In genomic region chr5:40223884-40224402, GRCh38 we compare ENCODE assay signal across 9 cellular contexts.
DNase-seq lines count a peak whose midpoint lies in the region; ATAC-seq and TF ChIP-seq lines count a peak whose summit lies in the region.
"Had no signal": no experiment of that assay in that cellular context is flagged by ENCODE, and none has a peak within 500 bp of the region (broad histone marks: within the 10 kb centered on the region; RNA-seq: fewer than 3 reads in every experiment).

No MANE protein-coding gene starts in this region.

- no peak overlapping the region for H2BK5ac ChIP-seq in trophoblast cell (ENCODE audit: low read depth, low read length, poor library complexity)

- no peak overlapping the region for H4K8ac ChIP-seq in trophoblast cell (ENCODE audit: low read depth, low read length)

- H3K79me2 ChIP-seq in trophoblast cell (ENCODE audit: control insufficient read depth, insufficient read depth, low read length, poor library complexity): no peaks in the 10 kb centered on the region

- ATAC-seq in HG02973 (IDR thresholded peaks at IDR 0.05; ENCODE audit: unreplicated experiment): peak; percentile 67

- no peak overlapping the region for H2BK120ac ChIP-seq in trophoblast cell (ENCODE audit: insufficient read depth, low read length, poor library complexity)

- 90% methylated on average over 5 of the region's 5 CpGs for WGBS in suprapubic skin
- WGBS in trophoblast cell (ENCODE audit: extremely low coverage, insufficient coverage, insufficient read length): no CpG with 5 or more reads among the region's 5 CpGs

- H3K4me3 Mint-ChIP-seq in activated CD4-positive, alpha-beta T cell treated with anti-CD3 and anti-CD28 coated beads, Interleukin-2, amount 10 ng/mL, durations not matched to agents 24 days and 14 days: peak overlapping the region; percentile 58

- TF ChIP-seq POLR2A in suprapubic skin (IDR thresholded peaks at IDR 0.05): no peak

- H2BK12ac ChIP-seq in trophoblast cell (ENCODE audit: low read length): no peak overlapping the region

- peaks cover 29% of the 10 kb centered on the region for H3K9me3 Mint-ChIP-seq in activated CD4-positive, alpha-beta T cell treated with anti-CD3 and anti-CD28 coated beads, Interleukin-2, amount 10 ng/mL, durations not matched to agents 24 days and 14 days

- no peaks in the 10 kb centered on the region for H3K9me3 ChIP-seq in suprapubic skin
- no peaks in the 10 kb centered on the region for H3K9me3 ChIP-seq in trophoblast cell (ENCODE audit: insufficient read depth, low read depth, low read length)
- H3K9me3 ChIP-seq: BLaER1 had no signal

- H3K14ac ChIP-seq in trophoblast cell (ENCODE audit: low read length): no peak overlapping the region

- no peak overlapping the region for H3K9ac ChIP-seq in trophoblast cell (ENCODE audit: low read length)
- H3K9ac ChIP-seq: BLaER1 had no signal

- no peak overlapping the region for H3K4me2 ChIP-seq in trophoblast cell (ENCODE audit: low read length)
- H3K4me2 ChIP-seq: BLaER1 had no signal

- peak; percentile 6 to 10 for DNase-seq in activated CD4-positive, alpha-beta T cell treated with anti-CD3 and anti-CD28 coated beads for 4 hours
- DNase-seq in activated CD4-positive, alpha-beta T cell treated with anti-CD3 and anti-CD28 coated beads, Interleukin-2, amount 50 U/mL, for 1 hour: no peak
- peak; percentile 82 for DNase-seq in activated CD4-positive, alpha-beta T cell treated with anti-CD3 and anti-CD28 coated beads, Interleukin-2, amount 10 ng/mL, durations not matched to agents 24 days and 14 days
- peak; percentile 72 for DNase-seq in non-pigmented ciliary epithelial cell (ENCODE audit: low read depth)
- DNase-seq in suprapubic skin (ENCODE audit: low spot score in 2 of 2): no peak
- no peak for DNase-seq in trophoblast cell
- DNase-seq in H7: no peak

- intact Hi-C loops in activated CD4-positive, alpha-beta T cell treated with anti-CD3 and anti-CD28 coated beads, Interleukin-2, amount 10 ng/mL, durations not matched to agents 24 days and 14 days (cut with micrococcal nuclease): loop anchor here (1.0 to 5.0 kb wide), 15 partner anchors 33 to 611 kb away; partner anchors contain the start of genes PTGER4 and RPL37

- peaks cover 43% of the 10 kb centered on the region for H3K4me1 Mint-ChIP-seq in activated CD4-positive, alpha-beta T cell treated with anti-CD3 and anti-CD28 coated beads, Interleukin-2, amount 10 ng/mL, durations not matched to agents 24 days and 14 days

- no peak overlapping the region for H4K91ac ChIP-seq in trophoblast cell (ENCODE audit: low read depth, low read length)

- TF ChIP-seq EP300 in suprapubic skin (IDR thresholded peaks at IDR 0.05): no peak

- H3K27me3 ChIP-seq in suprapubic skin (no peaks in the 10 kb centered on the region), trophoblast cell (ENCODE audit: insufficient read depth, low read length) (no peaks in the 10 kb centered on the region), H7 (ENCODE audit: control insufficient read depth, insufficient read depth, low read length) (no peaks in the 10 kb centered on the region)
- H3K27me3 ChIP-seq: BLaER1 had no signal

- H3K27ac ChIP-seq in suprapubic skin (no peak overlapping the region), trophoblast cell (ENCODE audit: low read depth, low read length) (no peak overlapping the region)
- H3K27ac ChIP-seq: BLaER1 had no signal

- H3K4ac ChIP-seq in trophoblast cell (ENCODE audit: low read depth, low read length): no peak overlapping the region

- H3K23ac ChIP-seq in trophoblast cell (ENCODE audit: low read length): no peak overlapping the region

- H3K27ac Mint-ChIP-seq in activated CD4-positive, alpha-beta T cell treated with anti-CD3 and anti-CD28 coated beads, Interleukin-2, amount 10 ng/mL, durations not matched to agents 24 days and 14 days: peak overlapping the region; percentile 90

- no peaks in the 10 kb centered on the region for H3K36me3 ChIP-seq in suprapubic skin
- H3K36me3 ChIP-seq in trophoblast cell (ENCODE audit: control insufficient read depth in 1 of 2, insufficient read depth in 2 of 2, low read length in 2 of 2): no peaks in the 10 kb centered on the region
- H3K36me3 ChIP-seq in H7 (replicated peaks; ENCODE audit: control insufficient read depth, insufficient read depth, low read length): no peaks in the 10 kb centered on the region
- H3K36me3 ChIP-seq: BLaER1 had no signal

- H2AFZ ChIP-seq in trophoblast cell (ENCODE audit: insufficient read depth, low read length, poor library complexity): no peak overlapping the region

- no peaks in the 10 kb centered on the region for H3K4me1 ChIP-seq in suprapubic skin
- no peaks in the 10 kb centered on the region for H3K4me1 ChIP-seq in trophoblast cell (ENCODE audit: control insufficient read depth in 1 of 2, insufficient read depth in 2 of 2, low read length in 2 of 2)
- H3K4me1 ChIP-seq: BLaER1 had no signal

- peaks cover 7% of the 10 kb centered on the region for H3K36me3 Mint-ChIP-seq in activated CD4-positive, alpha-beta T cell treated with anti-CD3 and anti-CD28 coated beads, Interleukin-2, amount 10 ng/mL, durations not matched to agents 24 days and 14 days (ENCODE audit: low read depth)

- H3K27me3 Mint-ChIP-seq in activated CD4-positive, alpha-beta T cell treated with anti-CD3 and anti-CD28 coated beads, Interleukin-2, amount 10 ng/mL, durations not matched to agents 24 days and 14 days: no peaks in the 10 kb centered on the region

- H3K4me3 ChIP-seq in suprapubic skin (no peak overlapping the region), trophoblast cell (ENCODE audit: low read depth, low read length) (no peak overlapping the region), H7 (ENCODE audit: insufficient read depth, low read depth, low read length) (no peak overlapping the region)
- H3K4me3 ChIP-seq: BLaER1 had no signal

- H4K12ac ChIP-seq in trophoblast cell (ENCODE audit: low read depth, low read length): no peak overlapping the region

- no peak overlapping the region for H2AK5ac ChIP-seq in trophoblast cell (ENCODE audit: low read length)

- H3K18ac ChIP-seq in trophoblast cell (ENCODE audit: low read length): no peak overlapping the region

- TF ChIP-seq CTCF in suprapubic skin (IDR thresholded peaks at IDR 0.05): no peak

- H3K79me1 ChIP-seq in trophoblast cell (ENCODE audit: low read length): no peaks in the 10 kb centered on the region

Comparison
In these comparisons a context has a peak if more than half of its experiments do, and no peak if none do; other contexts are left out.
1. DNase-seq: peak in activated CD4-positive, alpha-beta T cell treated with anti-CD3 and anti-CD28 coated beads for 4 hours (2 of 2), activated CD4-positive, alpha-beta T cell treated with anti-CD3 and anti-CD28 coated beads, Interleukin-2, amount 10 ng/mL, durations not matched to agents 24 days and 14 days (single experiment) and non-pigmented ciliary epithelial cell (single experiment); none in activated CD4-positive, alpha-beta T cell treated with anti-CD3 and anti-CD28 coated beads, Interleukin-2, amount 50 U/mL, for 1 hour (single experiment), suprapubic skin (0 of 2), trophoblast cell (0 of 2) and H7 (single experiment).